In genomic region chr1:214386747-214387146, GRCh38 we compare ENCODE assay signal across 14 cellular contexts.
A peak's percentile ranks its signal among the peaks of the same experiment; 100 is the strongest.
DNase-seq lines count a peak whose midpoint lies in the region; ATAC-seq and TF ChIP-seq lines count a peak whose summit lies in the region.
"Had no signal": no experiment of that assay in that cellular context is flagged by ENCODE, and none has a peak within 500 bp of the region (broad histone marks: within the 10 kb centered on the region; RNA-seq: fewer than 3 reads in every experiment).

No MANE protein-coding gene starts in this region.

- no peak for TF ChIP-seq POLR2A in right lobe of liver (IDR thresholded peaks at IDR 0.05)

- ATAC-seq in activated CD4-positive, alpha-beta T cell treated with anti-CD3 and anti-CD28 coated beads for 36 hours = peak; percentile 53
- ATAC-seq in HG02938 (IDR thresholded peaks at IDR 0.05; ENCODE audit: unreplicated experiment) = no peak
- ATAC-seq in right lobe of liver = no peak
- ATAC-seq: body of pancreas had no signal

- H3K79me2 ChIP-seq in SK-N-SH (ENCODE audit: insufficient read depth) (peaks cover 38% of the 10 kb centered on the region; the same call in 1 of the 2 replicates), smooth muscle cell (ENCODE audit: low read depth) (no peaks in the 10 kb centered on the region)

- TF ChIP-seq EP300 in SK-N-SH (IDR thresholded peaks at IDR 0.05; ENCODE audit: borderline replicate concordance in 1 of 2, low read depth in 1 of 2, low read length in 1 of 2) = no peak

- H3K4me1 ChIP-seq in SK-N-SH (ENCODE audit: control insufficient read depth in 1 of 2, insufficient read depth in 2 of 2, low read depth in 1 of 2, low read length in 1 of 2) (no peaks in the 10 kb centered on the region; a peak in 2 of 4 replicates), smooth muscle cell (ENCODE audit: low read depth) (no peaks in the 10 kb centered on the region), right lobe of liver (no peaks in the 10 kb centered on the region)
- H3K4me1 ChIP-seq: A549, body of pancreas, left ventricle myocardium inferior, thyroid gland had no signal

- POLR2A ChIA-PET in activated CD4-positive, alpha-beta T cell treated with anti-CD3 and anti-CD28 coated beads for 36 hours (lab: Charles Lee) = no interaction called here
- POLR2A ChIA-PET in SK-N-SH (lab: Yijun Ruan, JAX) = no interaction called here

- no peaks in the 10 kb centered on the region for H3K27me3 Mint-ChIP-seq in activated CD4-positive, alpha-beta T cell treated with anti-CD3 and anti-CD28 coated beads for 36 hours

- intact Hi-C loops in activated CD4-positive, alpha-beta T cell treated with anti-CD3 and anti-CD28 coated beads for 36 hours (cut with DNase I, micrococcal nuclease) = no loop called here
- intact Hi-C loops in right lobe of liver (cut with DNase I) = no loop called here

- peaks cover 12% of the 10 kb centered on the region for H3F3A ChIP-seq in SK-N-SH (replicated peaks; ENCODE audit: insufficient read depth)
- H3F3A ChIP-seq in smooth muscle cell (ENCODE audit: low read depth) = peaks cover 4% of the 10 kb centered on the region

- H3K9ac ChIP-seq in SK-N-SH (no peak overlapping the region), smooth muscle cell (ENCODE audit: low read depth) (peak overlapping the region; percentile 24)
- H3K9ac ChIP-seq: KMS-11 had no signal

- H3K9me2 ChIP-seq in SK-N-SH = no peaks in the 10 kb centered on the region

- H3K27ac ChIP-seq in SK-N-SH (ENCODE audit: low read depth in 2 of 2, low read length in 1 of 2) = peak overlapping the region; percentile 12 to 51; a peak in 3 of 4 replicates
- peak overlapping the region; percentile 85 for H3K27ac ChIP-seq in smooth muscle cell (ENCODE audit: low read depth)
- H3K27ac ChIP-seq in right lobe of liver = no peak overlapping the region
- H3K27ac ChIP-seq: A549, body of pancreas, KMS-11, left ventricle myocardium inferior, thyroid gland had no signal

- 73% methylated on average over 12 of the region's 14 CpGs for WGBS in SK-N-SH (ENCODE audit: low lambda C conversion rate)
- 24% methylated on average over 14 of the region's 14 CpGs for WGBS in smooth muscle cell (ENCODE audit: low lambda C conversion rate)
- WGBS in right lobe of liver (ENCODE audit: insufficient coverage, low coverage, low lambda C conversion rate, missing lambda C conversion rate) = 83% methylated on average over 10 of the region's 14 CpGs

- H3K4me3 ChIP-seq in SK-N-SH (ENCODE audit: low read depth in 2 of 2, low read length in 1 of 2) (no peak overlapping the region), fibroblast of pulmonary artery (replicated peaks; ENCODE audit: low read depth, low read length) (no peak overlapping the region), smooth muscle cell (no peak overlapping the region), right lobe of liver (no peak overlapping the region)
- H3K4me3 ChIP-seq: A549, body of pancreas, left ventricle myocardium inferior, thyroid gland had no signal

- H3K4me3 Mint-ChIP-seq in activated CD4-positive, alpha-beta T cell treated with anti-CD3 and anti-CD28 coated beads for 36 hours = no peak overlapping the region

- H4K20me1 ChIP-seq in SK-N-SH (ENCODE audit: insufficient read depth) = no peaks in the 10 kb centered on the region
- H4K20me1 ChIP-seq in smooth muscle cell (ENCODE audit: low read depth) = no peaks in the 10 kb centered on the region

- CTCF ChIA-PET in activated CD4-positive, alpha-beta T cell treated with anti-CD3 and anti-CD28 coated beads for 36 hours (lab: Charles Lee) = no interaction called here
- CTCF ChIA-PET in SK-N-SH (lab: Yijun Ruan, JAX) = interaction anchor here (1.2 kb wide), 1 partner anchor 10 kb away, joined by 3 read pairs; no protein-coding TSS in a partner anchor

- DNase-seq in activated CD4-positive, alpha-beta T cell treated with anti-CD3 and anti-CD28 coated beads for 36 hours = peak; percentile 18
- no peak for DNase-seq in activated CD4-positive, alpha-beta T cell treated with anti-CD3 and anti-CD28 coated beads, Interleukin-2, amount 50 U/mL, for 48 hours
- DNase-seq in SK-N-SH = no peak
- peak; percentile 48 for DNase-seq in fibroblast of pulmonary artery (ENCODE audit: low read depth)
- no peak for DNase-seq in smooth muscle cell (lab: John Stamatoyannopoulos, UW; ENCODE audit: unreplicated experiment)
- DNase-seq in NK-92 treated with Interleukin-12 subunit alpha and Interleukin-12 subunit beta, amount 100 ng/mL, for 24 hours (lab: John Stamatoyannopoulos, UW) = no peak
- DNase-seq in right lobe of liver = no peak
- DNase-seq: body of pancreas, left ventricle myocardium inferior, NCI-H524 treated with DMSO at 0.1 percent for 48 hours, thyroid gland had no signal

- peaks cover 6% of the 10 kb centered on the region for H3K4me1 Mint-ChIP-seq in activated CD4-positive, alpha-beta T cell treated with anti-CD3 and anti-CD28 coated beads for 36 hours

- no peak overlapping the region for H3K4me2 ChIP-seq in SK-N-SH
- peak overlapping the region; percentile 53 for H3K4me2 ChIP-seq in smooth muscle cell
- H3K4me2 ChIP-seq: A549, KMS-11 had no signal

- H3K9me3 Mint-ChIP-seq in activated CD4-positive, alpha-beta T cell treated with anti-CD3 and anti-CD28 coated beads for 36 hours (ENCODE audit: low read depth) = no peaks in the 10 kb centered on the region

- H3K27ac Mint-ChIP-seq in activated CD4-positive, alpha-beta T cell treated with anti-CD3 and anti-CD28 coated beads for 36 hours = peak overlapping the region; percentile 40

- H3K36me3 Mint-ChIP-seq in activated CD4-positive, alpha-beta T cell treated with anti-CD3 and anti-CD28 coated beads for 36 hours (ENCODE audit: low read depth) = no peaks in the 10 kb centered on the region

- TF ChIP-seq RAD21 in SK-N-SH (IDR thresholded peaks at IDR 0.05; ENCODE audit: low read length) = no peak

- no peaks in the 10 kb centered on the region for H3K9me3 ChIP-seq in SK-N-SH
- no peaks in the 10 kb centered on the region for H3K9me3 ChIP-seq in smooth muscle cell (replicated peaks; ENCODE audit: low read depth)
- H3K9me3 ChIP-seq in right lobe of liver = no peaks in the 10 kb centered on the region
- H3K9me3 ChIP-seq: A549, body of pancreas, left ventricle myocardium inferior, thyroid gland had no signal

- H3K27me3 ChIP-seq in SK-N-SH (ENCODE audit: insufficient read depth) (no peaks in the 10 kb centered on the region), smooth muscle cell (ENCODE audit: low read depth) (no peaks in the 10 kb centered on the region), right lobe of liver (no peaks in the 10 kb centered on the region)
- H3K27me3 ChIP-seq: body of pancreas, thyroid gland had no signal

- peaks cover 51 to 84% of the 10 kb centered on the region in 2 experiments for H3K36me3 ChIP-seq in SK-N-SH (replicated peaks in 1 of 2; ENCODE audit: control insufficient read depth in 1 of 2, insufficient read depth in 2 of 2, low read length in 1 of 2)
- peaks cover 18% of the 10 kb centered on the region for H3K36me3 ChIP-seq in smooth muscle cell (ENCODE audit: low read depth)
- no peaks in the 10 kb centered on the region for H3K36me3 ChIP-seq in right lobe of liver

- no peak for TF ChIP-seq CTCF in SK-N-SH (IDR thresholded peaks at IDR 0.05)
- TF ChIP-seq CTCF in fibroblast of pulmonary artery (IDR thresholded peaks at IDR 0.05; ENCODE audit: low read length, missing control alignments) = no peak
- TF ChIP-seq CTCF in smooth muscle cell (IDR thresholded peaks at IDR 0.05; ENCODE audit: borderline replicate concordance, insufficient read depth, poor library complexity, severe bottlenecking) = no peak
- no peak for TF ChIP-seq CTCF in right lobe of liver (IDR thresholded peaks at IDR 0.05)

- H2AFZ ChIP-seq in SK-N-SH (ENCODE audit: low read depth) = no peak overlapping the region
- H2AFZ ChIP-seq in smooth muscle cell (ENCODE audit: low read depth) = no peak overlapping the region

TF ChIP-seq in SK-N-SH, 30 proteins besides CTCF, POLR2A, EP300 and RAD21:
- TF ChIP-seq, protein P1, sequence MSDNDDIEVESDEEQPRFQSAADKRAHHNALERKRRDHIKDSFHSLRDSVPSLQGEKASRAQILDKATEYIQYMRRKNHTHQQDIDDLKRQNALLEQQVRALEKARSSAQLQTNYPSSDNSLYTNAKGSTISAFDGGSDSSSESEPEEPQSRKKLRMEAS (IDR thresholded peaks at IDR 0.05; ENCODE audit: low read depth) = peak; percentile 62
- TF ChIP-seq USF2 (IDR thresholded peaks at IDR 0.05; ENCODE audit: borderline replicate concordance, low read depth, low read length) (no peak), FOSL2 (IDR thresholded peaks at IDR 0.05; ENCODE audit: borderline replicate concordance, low read depth) (peak; percentile 33; the same call in 1 of the 2 replicates)

Comparison
In these comparisons a context has a peak if more than half of its experiments do, and no peak if none do; other contexts are left out.
1. DNase-seq: peak in activated CD4-positive, alpha-beta T cell treated with anti-CD3 and anti-CD28 coated beads for 36 hours (single experiment) and fibroblast of pulmonary artery (single experiment); none in activated CD4-positive, alpha-beta T cell treated with anti-CD3 and anti-CD28 coated beads, Interleukin-2, amount 50 U/mL, for 48 hours (0 of 2), SK-N-SH (single experiment), smooth muscle cell (single experiment), NK-92 treated with Interleukin-12 subunit alpha and Interleukin-12 subunit beta, amount 100 ng/mL, for 24 hours (single experiment) and right lobe of liver (0 of 3).
2. H3K27ac ChIP-seq: peak in SK-N-SH (2 of 2) and smooth muscle cell (single experiment); none in right lobe of liver (0 of 3).